In the genomic region with DNA sequence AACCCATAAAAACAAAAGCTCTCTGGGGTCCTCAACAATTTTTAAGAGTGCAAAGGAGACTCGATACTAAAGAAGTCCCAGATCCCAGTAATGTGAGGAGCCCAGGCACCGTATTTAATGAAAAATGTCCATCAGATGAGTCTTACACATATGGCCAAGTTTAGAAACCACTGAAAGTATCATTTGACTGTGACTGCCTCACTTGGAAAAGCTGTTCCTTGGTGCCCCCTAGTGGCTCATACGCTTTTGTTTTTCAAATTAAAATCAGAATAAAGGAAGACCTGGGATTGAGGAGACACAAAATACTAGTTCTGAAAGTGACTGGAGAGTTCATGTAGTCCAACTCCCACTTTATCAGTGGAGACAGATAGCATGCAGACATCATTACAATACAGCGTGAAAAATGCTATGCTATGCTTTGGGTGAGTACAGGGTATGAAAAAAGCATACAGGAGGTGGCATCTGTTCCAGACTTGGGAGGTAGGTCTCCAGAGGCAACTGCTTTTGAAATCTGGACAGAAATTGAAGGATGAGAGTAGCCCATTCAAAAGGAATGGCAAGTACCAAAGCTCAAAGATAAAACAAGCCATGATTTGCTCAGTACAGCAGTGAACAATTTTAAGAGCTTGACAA, we compare ENCODE assay signal across 8 cellular contexts. TPM values are rescaled to one million over a fixed set of nuclear protein-coding genes. Genes with fewer than 3 reads are reported as not detected.
DNase-seq lines count a peak whose midpoint lies in the region; ATAC-seq and TF ChIP-seq lines count a peak whose summit lies in the region.

No MANE protein-coding gene starts in this region.

- no CpG with 5 or more reads among the region's 4 CpGs for WGBS in H9 (ENCODE audit: extremely low coverage, insufficient read length, low lambda C conversion rate)
- WGBS in trophoblast cell (ENCODE audit: extremely low coverage, insufficient coverage, insufficient read length): no CpG with 5 or more reads among the region's 4 CpGs
- 6 to 7% methylated on average over 4 of the region's 4 CpGs for WGBS in aorta, 2 donors

- no peak overlapping the region for H2BK15ac ChIP-seq in H9 (ENCODE audit: low read depth, low read length)

- no peak overlapping the region for H3K4me2 ChIP-seq in H9 (ENCODE audit: insufficient read depth, insufficient read length, low read length)
- no peak overlapping the region for H3K4me2 ChIP-seq in Loucy (ENCODE audit: low read depth, low read length, poor library complexity, severe bottlenecking)
- H3K4me2 ChIP-seq in trophoblast cell (ENCODE audit: low read length): no peak overlapping the region

- TF ChIP-seq CTCF in GM10248 (IDR thresholded peaks at IDR 0.05; ENCODE audit: control extremely low read depth, extremely low read depth, low read depth, missing control alignments) (peak; percentile 71), H9 (conservative IDR thresholded peaks at IDR 0.05) (peak; percentile 82), Loucy (conservative IDR thresholded peaks at IDR 0.05; ENCODE audit: low read length) (peak; percentile 92), foreskin fibroblast (IDR thresholded peaks at IDR 0.05; ENCODE audit: low read depth, low read length) (peak; percentile 60)

- H3K79me2 ChIP-seq in H9 (ENCODE audit: insufficient read depth, low read length) (no peaks in the 10 kb centered on the region), Loucy (ENCODE audit: insufficient read depth, low read length) (no peaks in the 10 kb centered on the region), trophoblast cell (ENCODE audit: control insufficient read depth, insufficient read depth, low read length, poor library complexity) (no peaks in the 10 kb centered on the region)

- H3K9me3 Mint-ChIP-seq in H9: no peaks in the 10 kb centered on the region
- no peaks in the 10 kb centered on the region for H3K9me3 Mint-ChIP-seq in activated T-helper 17 cell treated with anti-CD3 and anti-CD28 coated beads, Interleukin-2, amount 50 U/mL, for 72 hours

- H3K27ac ChIP-seq in H9 (ENCODE audit: insufficient read length, low read depth, low read length): no peak overlapping the region
- H3K27ac ChIP-seq in trophoblast cell (ENCODE audit: low read depth, low read length): no peak overlapping the region
- no peak overlapping the region for H3K27ac ChIP-seq in aorta (ENCODE audit: low read depth in 1 of 2, low read length in 2 of 2)

- H2AK5ac ChIP-seq in H9 (ENCODE audit: insufficient read length, low read length) (no peak overlapping the region), trophoblast cell (ENCODE audit: low read length) (no peak overlapping the region)

- H2BK20ac ChIP-seq in H9 (ENCODE audit: low read depth, low read length, poor library complexity, severe bottlenecking): no peak overlapping the region

- H3T11ph ChIP-seq in H9 (ENCODE audit: low read length): no peak overlapping the region

- H3K23ac ChIP-seq in H9 (ENCODE audit: insufficient read length, low read depth, low read length) (no peak overlapping the region), trophoblast cell (ENCODE audit: low read length) (no peak overlapping the region)

- H3K27me3 ChIP-seq in H9 (ENCODE audit: insufficient read depth, low read length) (no peaks in the 10 kb centered on the region), Loucy (ENCODE audit: insufficient read depth, low read length, poor library complexity, severe bottlenecking) (no peaks in the 10 kb centered on the region), trophoblast cell (ENCODE audit: insufficient read depth, low read length) (no peaks in the 10 kb centered on the region), aorta (ENCODE audit: control insufficient read depth in 1 of 2, insufficient read depth in 2 of 2, low read length in 1 of 2) (no peaks in the 10 kb centered on the region)

- H4K20me1 ChIP-seq in H9 (ENCODE audit: control insufficient read depth, insufficient read depth, insufficient read length): no peaks in the 10 kb centered on the region
- no peaks in the 10 kb centered on the region for H4K20me1 ChIP-seq in Loucy (ENCODE audit: insufficient read depth, low read length, poor library complexity, severe bottlenecking)

- H3K79me1 ChIP-seq in H9 (ENCODE audit: insufficient read depth, low read depth, low read length, poor library complexity, severe bottlenecking): no peaks in the 10 kb centered on the region
- no peaks in the 10 kb centered on the region for H3K79me1 ChIP-seq in trophoblast cell (ENCODE audit: low read length)

- no peak overlapping the region for H4K5ac ChIP-seq in H9 (ENCODE audit: insufficient read length, low read depth, low read length)

- peak overlapping the region in 1 of 3 experiments; percentile 34; a peak in 2 of 7 replicates for H3K27ac Mint-ChIP-seq in H9
- no peak overlapping the region for H3K27ac Mint-ChIP-seq in activated T-helper 17 cell treated with anti-CD3 and anti-CD28 coated beads, Interleukin-2, amount 50 U/mL, for 72 hours

- H3K4me1 Mint-ChIP-seq in H9: no peaks in the 10 kb centered on the region
- peaks cover 4% of the 10 kb centered on the region for H3K4me1 Mint-ChIP-seq in activated T-helper 17 cell treated with anti-CD3 and anti-CD28 coated beads, Interleukin-2, amount 50 U/mL, for 72 hours

- H3K56ac ChIP-seq in H9 (ENCODE audit: insufficient read length, low read depth, low read length): no peak overlapping the region

- no peaks in the 10 kb centered on the region for H3K4me1 ChIP-seq in H9 (ENCODE audit: insufficient read depth, low read length)
- H3K4me1 ChIP-seq in Loucy (ENCODE audit: insufficient read depth, low read length, poor library complexity, severe bottlenecking): no peaks in the 10 kb centered on the region
- H3K4me1 ChIP-seq in trophoblast cell (ENCODE audit: control insufficient read depth in 1 of 2, insufficient read depth in 2 of 2, low read length in 2 of 2): no peaks in the 10 kb centered on the region
- no peaks in the 10 kb centered on the region for H3K4me1 ChIP-seq in aorta (ENCODE audit: control insufficient read depth in 1 of 2, insufficient read depth in 2 of 2, low read length in 2 of 2)

- H3K36me3 ChIP-seq in Loucy (ENCODE audit: insufficient read depth, low read length) (peaks cover 52% of the 10 kb centered on the region), trophoblast cell (ENCODE audit: control insufficient read depth in 1 of 2, insufficient read depth in 2 of 2, low read length in 2 of 2) (peaks cover 2 to 8% of the 10 kb centered on the region in 2 experiments), aorta (ENCODE audit: control insufficient read depth in 1 of 2, insufficient read depth in 2 of 2, low read length in 1 of 2) (peaks cover 0 to 2% of the 10 kb centered on the region in 2 donors)

- H2BK5ac ChIP-seq in H9 (ENCODE audit: insufficient read length, low read length): no peak overlapping the region
- no peak overlapping the region for H2BK5ac ChIP-seq in trophoblast cell (ENCODE audit: low read depth, low read length, poor library complexity)

- peaks cover 0 to 24% (median 12%) of the 10 kb centered on the region in 3 experiments; a peak in 4 of 7 replicates for H3K36me3 Mint-ChIP-seq in H9 (ENCODE audit: insufficient read depth in 1 of 3, low read depth in 3 of 3)
- peaks cover 69% of the 10 kb centered on the region for H3K36me3 Mint-ChIP-seq in activated T-helper 17 cell treated with anti-CD3 and anti-CD28 coated beads, Interleukin-2, amount 50 U/mL, for 72 hours (ENCODE audit: low read depth)

- POLR2A ChIA-PET in GM10248 (lab: Yijun Ruan, JAX): no interaction called here

- no peaks in the 10 kb centered on the region for H3K23me2 ChIP-seq in H9 (ENCODE audit: insufficient read length, low read depth, low read length, poor library complexity, severe bottlenecking)

- H4K8ac ChIP-seq in H9 (replicated peaks; ENCODE audit: insufficient read length, low read depth, low read length) (no peak overlapping the region), trophoblast cell (ENCODE audit: low read depth, low read length) (no peak overlapping the region)

- CTCF ChIA-PET in GM10248 (lab: Yijun Ruan, JAX): interaction anchor here (0.6 to 5.2 kb wide), 41 partner anchors 11 to 833 kb away, joined by 3 to 74 read pairs (median 5); a partner anchor contains a TSS

- H3K4me3 Mint-ChIP-seq in H9: no peak overlapping the region
- no peak overlapping the region for H3K4me3 Mint-ChIP-seq in activated T-helper 17 cell treated with anti-CD3 and anti-CD28 coated beads, Interleukin-2, amount 50 U/mL, for 72 hours

- DNase-seq in GM10248 (ENCODE audit: extremely low spot score) (peak; percentile 53), H9 (peak; percentile 28), RKO (ENCODE audit: low spot score) (peak; percentile 88), foreskin fibroblast (peak; percentile 74 to 92), trophoblast cell (peak; percentile 57 to 90), aorta (peak in 1 of 2 donors; percentile 59)

- H3K9me3 ChIP-seq in H9 (ENCODE audit: control insufficient read depth, low read depth, low read length): no peaks in the 10 kb centered on the region
- no peaks in the 10 kb centered on the region for H3K9me3 ChIP-seq in Loucy (ENCODE audit: insufficient read depth, low read depth, low read length)
- H3K9me3 ChIP-seq in trophoblast cell (ENCODE audit: insufficient read depth, low read depth, low read length): no peaks in the 10 kb centered on the region
- no peaks in the 10 kb centered on the region for H3K9me3 ChIP-seq in aorta (ENCODE audit: control insufficient read depth, low read length)

- H4K91ac ChIP-seq in H9 (ENCODE audit: insufficient read length, low read depth, low read length): no peak overlapping the region
- no peak overlapping the region for H4K91ac ChIP-seq in trophoblast cell (ENCODE audit: low read depth, low read length)

- no peak overlapping the region for H3K18ac ChIP-seq in H9 (ENCODE audit: insufficient read length, low read depth, low read length)
- no peak overlapping the region for H3K18ac ChIP-seq in trophoblast cell (ENCODE audit: low read length)

- H2AFZ ChIP-seq in H9 (ENCODE audit: low read length): no peak overlapping the region
- no peak overlapping the region for H2AFZ ChIP-seq in Loucy (ENCODE audit: low read length)
- no peak overlapping the region for H2AFZ ChIP-seq in trophoblast cell (ENCODE audit: insufficient read depth, low read length, poor library complexity)

- no peak overlapping the region for H4K12ac ChIP-seq in trophoblast cell (ENCODE audit: low read depth, low read length)

- H2BK120ac ChIP-seq in H9 (ENCODE audit: low read depth, low read length, poor library complexity, severe bottlenecking): no peak overlapping the region
- H2BK120ac ChIP-seq in trophoblast cell (ENCODE audit: insufficient read depth, low read length, poor library complexity): no peak overlapping the region

- H3K9ac ChIP-seq in H9 (ENCODE audit: extremely low read depth, insufficient read length, low read length) (no peak overlapping the region), Loucy (ENCODE audit: low read depth, low read length, poor library complexity, severe bottlenecking) (no peak overlapping the region), trophoblast cell (ENCODE audit: low read length) (no peak overlapping the region)

- no peak overlapping the region for H2BK12ac ChIP-seq in H9 (ENCODE audit: insufficient read length, low read depth, low read length)
- no peak overlapping the region for H2BK12ac ChIP-seq in trophoblast cell (ENCODE audit: low read length)

- peak; percentile 92 for ATAC-seq in activated T-helper 17 cell treated with anti-CD3 and anti-CD28 coated beads, Interleukin-2, amount 50 U/mL, for 72 hours (replicated peaks)
- ATAC-seq in aorta (ENCODE audit: low FRiP score): peak; percentile 84

- no peak overlapping the region for H3K4ac ChIP-seq in H9 (ENCODE audit: low read depth, low read length)
- H3K4ac ChIP-seq in trophoblast cell (ENCODE audit: low read depth, low read length): no peak overlapping the region

- intact Hi-C loops in aorta (cut with DNase I): loop anchor here (1.0 to 10.0 kb wide), 5 partner anchors 137 to 383 kb away; a partner anchor contains a TSS

- no peak overlapping the region for H3K14ac ChIP-seq in H9 (ENCODE audit: insufficient read depth, low read length)
- H3K14ac ChIP-seq in trophoblast cell (ENCODE audit: low read length): no peak overlapping the region

- H3K4me3 ChIP-seq in Loucy (ENCODE audit: low read length, poor library complexity, severe bottlenecking) (no peak overlapping the region), foreskin fibroblast (ENCODE audit: low read depth in 1 of 2, low read length in 2 of 2) (no peak overlapping the region), trophoblast cell (ENCODE audit: low read depth, low read length) (no peak overlapping the region), aorta (ENCODE audit: low read length in 2 of 2) (no peak overlapping the region)

- no peaks in the 10 kb centered on the region for H3K9me2 ChIP-seq in Loucy (replicated peaks; ENCODE audit: low read depth, low read length)

- no peaks in the 10 kb centered on the region for H3K27me3 Mint-ChIP-seq in H9 (ENCODE audit: low read depth)
- H3K27me3 Mint-ChIP-seq in activated T-helper 17 cell treated with anti-CD3 and anti-CD28 coated beads, Interleukin-2, amount 50 U/mL, for 72 hours: no peaks in the 10 kb centered on the region

- H3F3A ChIP-seq in Loucy (ENCODE audit: low read depth): no peaks in the 10 kb centered on the region

RNA-seq across cellular contexts. Expression of a gene that starts 33.8 kb away (rescaled TPM):
- total RNA-seq in H9 (2021) (24.4 and 27.6 TPM in 2 replicates), aorta (10 to 100 TPM; 32.8 to 38.8 TPM)
- total RNA-seq in activated T-helper 17 cell treated with anti-CD3 and anti-CD28 coated beads, Interleukin-2, amount 50 U/mL, for 72 hours: 10 to 100 TPM; 15.5 to 23.9 TPM
- 23.8 and 24.2 TPM in 2 replicates for polyA plus RNA-seq in trophoblast cell (2013)
- 1 to 10 TPM; 3.1 to 4.1 TPM for polyA plus RNA-seq in aorta

RNA-seq across cellular contexts. Expression of a gene that starts 33.9 kb away (rescaled TPM):
- total RNA-seq in H9 (2021) (61.4 and 66.7 TPM in 2 replicates), aorta (10 to 100 TPM; 15.2 to 19.8 TPM)
- total RNA-seq in activated T-helper 17 cell treated with anti-CD3 and anti-CD28 coated beads, Interleukin-2, amount 50 U/mL, for 72 hours: 10 to 100 TPM; 33.8 to 57.1 TPM
- 15.2 and 15.5 TPM in 2 replicates for polyA plus RNA-seq in trophoblast cell (2013)
- polyA plus RNA-seq in aorta: 1 to 10 TPM; 2.0 to 2.3 TPM
